In genomic region chr13:23271331-23271730, GRCh38 we compare ENCODE assay signal across 35 cellular contexts.
"Had no signal": no experiment of that assay in that cellular context is flagged by ENCODE, and none has a peak within 500 bp of the region (broad histone marks: within the 10 kb centered on the region; RNA-seq: fewer than 3 reads in every experiment).

No MANE protein-coding gene starts in this region.

- H3K4me3 ChIP-seq: MG63 had no signal

- H3K36me3 ChIP-seq: MG63 had no signal

- DNase-seq: Karpas-422, Kasumi-1, MG63, MM.1S, MV-4-11, NCI-H1048, NCI-H1092, NCI-H1092 treated with DMSO at 0.1 percent for 48 hours, NCI-H1105, NCI-H1105 treated with DMSO at 0.1 percent for 48 hours, NCI-H1417, NCI-H1417 treated with DMSO at 0.1 percent for 48 hours, NCI-H1436, NCI-H1436 treated with DMSO at 0.1 percent for 48 hours, NCI-H146, NCI-H1694, NCI-H1694 treated with DMSO at 0.1 percent for 48 hours, NCI-H187, NCI-H187 treated with DMSO at 0.1 percent for 48 hours, NCI-H1930, NCI-H2029, NCI-H2029 treated with DMSO at 0.1 percent for 48 hours, NCI-H2081, NCI-H2081 treated with DMSO at 0.1 percent for 48 hours, NCI-H2107, NCI-H2171, NCI-H2171 treated with DMSO at 0.1 percent for 48 hours, NCI-H2227 treated with DMSO at 0.1 percent for 48 hours, NCI-H226, NCI-H345, NCI-H446, NCI-H446 treated with DMSO at 0.1 percent for 48 hours, NCI-H510A, NCI-H510A treated with DMSO at 0.1 percent for 48 hours had no signal

- H3K27me3 ChIP-seq: MG63 had no signal

- H3K27ac ChIP-seq: KMS-11 had no signal
